13 cellular contexts compared by ENCODE assay signal in genomic region chr18:55511277-55511676, GRCh38.
DNase-seq lines count a peak whose midpoint lies in the region; ATAC-seq and TF ChIP-seq lines count a peak whose summit lies in the region.
"Had no signal": no experiment of that assay in that cellular context is flagged by ENCODE, and none has a peak within 500 bp of the region (broad histone marks: within the 10 kb centered on the region; RNA-seq: fewer than 3 reads in every experiment).

No MANE protein-coding gene starts in this region.

- H3K27me3 ChIP-seq in IMR-90 (ENCODE audit: control insufficient read depth, insufficient read depth, low read length) (no peaks in the 10 kb centered on the region), right lobe of liver (no peaks in the 10 kb centered on the region), subcutaneous abdominal adipose tissue (ENCODE audit: control insufficient read depth in 5 of 5, insufficient read depth in 4 of 5, low read length in 5 of 5) (no peaks in the 10 kb centered on the region)

- TF ChIP-seq POLR2A in IMR-90 (IDR thresholded peaks at IDR 0.05; ENCODE audit: low read depth, low read length) (no peak), right lobe of liver (IDR thresholded peaks at IDR 0.05) (no peak)

- H3K4me1 ChIP-seq in IMR-90 (ENCODE audit: control insufficient read depth, insufficient read depth, low read length) (peaks cover 15% of the 10 kb centered on the region), right lobe of liver (no peaks in the 10 kb centered on the region), subcutaneous abdominal adipose tissue (ENCODE audit: control insufficient read depth in 5 of 5, insufficient read depth in 5 of 5, low read length in 5 of 5) (peaks cover 0 to 32% (median 13%) of the 10 kb centered on the region in 5 donors)

- ATAC-seq in IMR-90 (ENCODE audit: low read depth), result no peak
- no peak for ATAC-seq in WTC11
- peak in 1 of 4 donors; percentile 7 for ATAC-seq in right lobe of liver
- ATAC-seq in HG03045 (IDR thresholded peaks at IDR 0.05; ENCODE audit: unreplicated experiment), result no peak
- ATAC-seq: stimulated activated naive CD8-positive, alpha-beta T cell treated with anti-CD3 and anti-CD28 coated beads, Interleukin-15, Interleukin-2, amounts not matched to agents 100 U/mL and 50 U/mL, for 24 hours had no signal

- peaks cover 49% of the 10 kb centered on the region for H3K4me1 Mint-ChIP-seq in WTC11
- H3K4me1 Mint-ChIP-seq: activated naive CD8-positive, alpha-beta T cell treated with anti-CD3 and anti-CD28 coated beads, Interleukin-2, amount 10 ng/mL, durations not matched to agents 7 days and 5 days; CD8-positive, alpha-beta memory T cell had no signal

- peak overlapping the region; percentile 43; the same call in 1 of the 2 replicates for H2BK120ac ChIP-seq in IMR-90 (ENCODE audit: low read depth, low read length)

- H3K9me3 ChIP-seq in IMR-90 (ENCODE audit: control insufficient read depth, insufficient read depth, low read length) (no peaks in the 10 kb centered on the region), right lobe of liver (no peaks in the 10 kb centered on the region), subcutaneous abdominal adipose tissue (ENCODE audit: control insufficient read depth in 5 of 5, low read length in 5 of 5) (no peaks in the 10 kb centered on the region)

- H3K36me3 Mint-ChIP-seq in WTC11, result no peaks in the 10 kb centered on the region
- H3K36me3 Mint-ChIP-seq: activated naive CD8-positive, alpha-beta T cell treated with anti-CD3 and anti-CD28 coated beads, Interleukin-2, amount 10 ng/mL, durations not matched to agents 7 days and 5 days; CD8-positive, alpha-beta memory T cell had no signal

- CTCF ChIA-PET in IMR-90 (lab: Yijun Ruan, JAX), result interaction anchor here (0.6 kb wide), 1 partner anchor 250 kb away, joined by 3 read pairs; no protein-coding TSS in a partner anchor
- CTCF ChIA-PET in WTC11 (lab: Charles Lee), result interaction anchor here (0.6 to 1.0 kb wide), 2 partner anchors 76 to 87 kb away, joined by 3 to 4 read pairs; no protein-coding TSS in a partner anchor

- peak overlapping the region; percentile 49; the same call in 1 of the 2 replicates for H3K23ac ChIP-seq in IMR-90 (ENCODE audit: low read depth, low read length)

- POLR2A ChIA-PET in IMR-90 (lab: Charles Lee; ENCODE audit: unreplicated experiment), result interaction anchor here (0.6 kb wide), 1 partner anchor 1957 kb away, joined by 3 read pairs; no protein-coding TSS in a partner anchor
- POLR2A ChIA-PET in WTC11 (lab: Charles Lee), result interaction anchor here (0.6 to 0.7 kb wide), 2 partner anchors 189 to 789 kb away, joined by 3 to 4 read pairs; no protein-coding TSS in a partner anchor

- H2BK20ac ChIP-seq in IMR-90 (ENCODE audit: low read depth, low read length), result no peak overlapping the region

- in situ Hi-C loops in IMR-90 (cut with MboI; ENCODE audit: low sequenced_read_pairs), result no loop called here

- peak overlapping the region; percentile 46; the same call in 1 of the 2 replicates for H3K4me3 Mint-ChIP-seq in WTC11
- H3K4me3 Mint-ChIP-seq: activated naive CD8-positive, alpha-beta T cell treated with anti-CD3 and anti-CD28 coated beads, Interleukin-2, amount 10 ng/mL, durations not matched to agents 7 days and 5 days; CD8-positive, alpha-beta memory T cell had no signal

- H3K14ac ChIP-seq in IMR-90 (replicated peaks; ENCODE audit: low read depth, low read length), result no peak overlapping the region

- no peak overlapping the region; the same call in 1 of the 2 replicates for H4K5ac ChIP-seq in IMR-90 (ENCODE audit: low read depth, low read length)

- H3K4ac ChIP-seq in IMR-90 (ENCODE audit: low read depth, low read length), result no peak overlapping the region

- H3K27ac ChIP-seq in IMR-90 (ENCODE audit: insufficient read depth, low read length) (peak overlapping the region; percentile 35; the same call in 1 of the 2 replicates), right lobe of liver (peak overlapping the region; percentile 11 to 75 (median 66)), subcutaneous abdominal adipose tissue (ENCODE audit: low read depth, low read length) (peak overlapping the region; percentile 91)

- no peak overlapping the region for H4K91ac ChIP-seq in IMR-90 (ENCODE audit: insufficient read depth, low read depth, low read length)

- H2BK5ac ChIP-seq in IMR-90 (ENCODE audit: low read depth, low read length, poor library complexity, severe bottlenecking), result peak overlapping the region; percentile 97

- peaks cover 25 to 53% of the 10 kb centered on the region in 2 experiments for H3K79me1 ChIP-seq in IMR-90 (ENCODE audit: low read depth in 1 of 2, low read length in 2 of 2)

- H3K36me3 ChIP-seq in IMR-90 (ENCODE audit: control insufficient read depth, insufficient read depth, low read length) (no peaks in the 10 kb centered on the region), right lobe of liver (no peaks in the 10 kb centered on the region), subcutaneous abdominal adipose tissue (ENCODE audit: control insufficient read depth in 5 of 5, insufficient read depth in 5 of 5, low read length in 5 of 5) (no peaks in the 10 kb centered on the region)

- H2AFZ ChIP-seq in IMR-90 (replicated peaks; ENCODE audit: low read length, poor library complexity), result no peak overlapping the region

- H4K20me1 ChIP-seq in IMR-90 (ENCODE audit: insufficient read depth, low read length), result no peaks in the 10 kb centered on the region

- H3K27me3 Mint-ChIP-seq in WTC11 (ENCODE audit: low read depth), result no peaks in the 10 kb centered on the region
- H3K27me3 Mint-ChIP-seq: CD8-positive, alpha-beta memory T cell had no signal

- DNase-seq in IMR-90 (no peak), WTC11 (ENCODE audit: low spot score) (no peak), right lobe of liver (no peak), COLO829 (ENCODE audit: low spot score) (no peak), foreskin fibroblast (no peak)
- DNase-seq in stimulated activated CD4-positive, alpha-beta T cell treated with anti-CD3 and anti-CD28 coated beads, Interleukin-2, amount 100 ng/mL, for 48 hours, result no peak
- DNase-seq: activated naive CD8-positive, alpha-beta T cell treated with anti-CD3 and anti-CD28 coated beads, Interleukin-2, amount 10 ng/mL, durations not matched to agents 7 days and 5 days; CD8-positive, alpha-beta memory T cell; GDM1; MV-4-11; stimulated activated naive CD8-positive, alpha-beta T cell treated with anti-CD3 and anti-CD28 coated beads, Interleukin-15, Interleukin-2, amounts not matched to agents 100 U/mL and 50 U/mL, for 24 hours had no signal

- H3K4me3 ChIP-seq in IMR-90 (ENCODE audit: insufficient read depth, low read depth, low read length) (no peak overlapping the region), right lobe of liver (no peak overlapping the region), subcutaneous abdominal adipose tissue (ENCODE audit: low read depth in 1 of 5, low read length in 5 of 5) (peak overlapping the region in 3 of 5 donors; percentile 33 to 54 (median 34)), foreskin fibroblast (ENCODE audit: low read depth in 1 of 2, low read length in 2 of 2) (no peak overlapping the region)

- H2BK15ac ChIP-seq in IMR-90 (ENCODE audit: low read depth, low read length), result no peak overlapping the region

- no peak overlapping the region for H2AK5ac ChIP-seq in IMR-90 (ENCODE audit: low read depth, low read length)

- H3K9ac ChIP-seq in IMR-90 (ENCODE audit: low read depth, low read length) (no peak overlapping the region; the same call in 1 of the 2 replicates), subcutaneous abdominal adipose tissue (ENCODE audit: low read length in 5 of 5) (no peak overlapping the region)

- dilution Hi-C loops in IMR-90 (cut with HindIII; ENCODE audit: low sequenced_read_pairs, unreplicated experiment), result no loop called here

- no TSS peak for BruUV-seq in IMR-90 (replicated peaks; lab: Mats Ljungman, UMichigan)

- TF ChIP-seq RAD21 in IMR-90 (IDR thresholded peaks at IDR 0.05; ENCODE audit: low read length), result no peak

- H3K56ac ChIP-seq in IMR-90 (ENCODE audit: extremely low read depth, insufficient read depth, low read length), result 0 out of 2 replicates have a peak overlapping the region, but pooled peaks have one; percentile 14

- no peak overlapping the region for H3K18ac ChIP-seq in IMR-90 (ENCODE audit: low read depth, low read length)

- H3K9me1 ChIP-seq in IMR-90 (ENCODE audit: insufficient read depth, low read length), result peaks cover 9% of the 10 kb centered on the region

- TF ChIP-seq CTCF in IMR-90 (conservative IDR thresholded peaks at IDR 0.05; ENCODE audit: low read depth, low read length), result no peak
- TF ChIP-seq CTCF in WTC11 (IDR thresholded peaks at IDR 0.05), result no peak
- TF ChIP-seq CTCF in right lobe of liver (IDR thresholded peaks at IDR 0.05), result no peak
- no peak for TF ChIP-seq CTCF in foreskin fibroblast (IDR thresholded peaks at IDR 0.05; ENCODE audit: low read depth, low read length)

- H3K9me3 Mint-ChIP-seq in WTC11, result no peaks in the 10 kb centered on the region
- H3K9me3 Mint-ChIP-seq: activated naive CD8-positive, alpha-beta T cell treated with anti-CD3 and anti-CD28 coated beads, Interleukin-2, amount 10 ng/mL, durations not matched to agents 7 days and 5 days had no signal

- H3K4me2 ChIP-seq in IMR-90 (ENCODE audit: low read depth, low read length), result peak overlapping the region; percentile 80; the same call in 1 of the 2 replicates

- peak overlapping the region in 1 of 2 experiments; percentile 44; a peak in 1 of 4 replicates for H4K8ac ChIP-seq in IMR-90 (ENCODE audit: low read depth in 2 of 2, low read length in 2 of 2)

- H3K27ac Mint-ChIP-seq in WTC11, result no peak overlapping the region
- H3K27ac Mint-ChIP-seq: activated naive CD8-positive, alpha-beta T cell treated with anti-CD3 and anti-CD28 coated beads, Interleukin-2, amount 10 ng/mL, durations not matched to agents 7 days and 5 days; CD8-positive, alpha-beta memory T cell had no signal

- intact Hi-C loops in IMR-90 (cut with micrococcal nuclease), result no loop called here
- intact Hi-C loops in right lobe of liver (cut with DNase I), result no loop called here

- no peak overlapping the region for H2AK9ac ChIP-seq in IMR-90 (replicated peaks; ENCODE audit: low read depth, low read length, poor library complexity)

TF ChIP-seq in IMR-90, 13 proteins besides CTCF, POLR2A, EP300 and RAD21:
- peak; percentile 81 for TF ChIP-seq MAFK (IDR thresholded peaks at IDR 0.05; ENCODE audit: low read depth, low read length)
- TF ChIP-seq FOS (IDR thresholded peaks at IDR 0.05; ENCODE audit: low read depth, low read length), result no peak

TF ChIP-seq in WTC11, 78 proteins besides CTCF, POLR2A, EP300 and RAD21 (continues in another document):
- TF ChIP-seq ESRRA (CRISPR knock-in tag; IDR thresholded peaks at IDR 0.05; ENCODE audit: borderline replicate concordance) (no peak), GRHL2 (CRISPR knock-in tag; IDR thresholded peaks at IDR 0.05; ENCODE audit: insufficient replicate concordance, severe bottlenecking) (no peak), USF2 (CRISPR knock-in tag; IDR thresholded peaks at IDR 0.05) (no peak), ZNF423 (CRISPR knock-in tag; IDR thresholded peaks at IDR 0.05) (no peak)

Comparison
In these comparisons a context has a peak if more than half of its experiments do, and no peak if none do; other contexts are left out.
1. H3K27ac ChIP-seq: peak in every context shown above with its lines; median percentile 91 in subcutaneous abdominal adipose tissue; 66 in right lobe of liver; 35 in IMR-90.
2. H3K4me3 ChIP-seq: peak in subcutaneous abdominal adipose tissue (3 of 5); none in IMR-90 (single experiment), right lobe of liver (0 of 3) and foreskin fibroblast (0 of 2).